In the genomic region with DNA sequence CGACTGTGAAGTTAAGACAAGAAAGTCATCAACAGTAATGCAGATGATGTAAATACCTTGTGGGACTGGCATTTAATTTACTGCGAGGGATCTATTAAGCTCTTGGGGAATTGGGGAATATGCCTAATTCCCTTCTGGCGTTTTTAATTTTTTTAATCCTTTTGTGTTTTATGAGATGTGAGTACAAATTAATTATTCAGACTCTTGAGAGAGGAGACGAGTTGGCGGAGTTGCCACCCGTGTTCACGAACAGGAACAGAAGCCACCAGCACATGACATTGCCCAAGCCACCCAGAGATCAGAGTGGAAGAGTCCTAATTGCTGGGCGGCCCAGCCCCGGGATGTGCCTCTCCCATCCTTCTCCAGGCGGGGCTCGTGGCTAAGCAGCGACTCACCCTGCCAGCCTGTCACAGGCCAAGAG, we compare ENCODE assay signal across 9 cellular contexts. TPM values are rescaled to one million over a fixed set of nuclear protein-coding genes. Genes with fewer than 3 reads are reported as not detected.
A peak's percentile ranks its signal among the peaks of the same experiment; 100 is the strongest.
DNase-seq lines count a peak whose midpoint lies in the region; ATAC-seq, FAIRE-seq and TF ChIP-seq lines count a peak whose summit lies in the region.
"Had no signal": no experiment of that assay in that cellular context is flagged by ENCODE, and none has a peak within 500 bp of the region (broad histone marks: within the 10 kb centered on the region; RNA-seq: fewer than 3 reads in every experiment).

No MANE protein-coding gene starts in this region.

- H3K4me3 ChIP-seq in HepG2 (replicated peaks in 1 of 3; ENCODE audit: insufficient read depth in 1 of 3, low read depth in 2 of 3, low read length in 3 of 3) (peak overlapping the region in 2 of 3 experiments; percentile 54 to 77; a peak in 4 of 6 replicates), upper lobe of left lung (peak overlapping the region in 3 of 4 donors; percentile 44 to 56 (median 53))

- no peaks in the 10 kb centered on the region for H3K9me3 Mint-ChIP-seq in activated naive CD4-positive, alpha-beta T cell treated with anti-CD3 and anti-CD28 coated beads, Interleukin-2, amount 50 U/mL, for 24 hours
- H3K9me3 Mint-ChIP-seq in activated naive CD8-positive, alpha-beta T cell treated with anti-CD3 and anti-CD28 coated beads, Interleukin-2, amount 10 ng/mL, durations not matched to agents 7 days and 5 days = no peaks in the 10 kb centered on the region

- in situ Hi-C loops in HepG2 (cut with HindIII; ENCODE audit: extremely low pct_ligation_motif_present, low pct_unique_long_range_greater_than_20kb) = no loop called here

- no peaks in the 10 kb centered on the region for H3K79me2 ChIP-seq in HepG2 (ENCODE audit: insufficient read depth, low read length)

- peaks cover 11% of the 10 kb centered on the region for H3K4me1 Mint-ChIP-seq in activated naive CD4-positive, alpha-beta T cell treated with anti-CD3 and anti-CD28 coated beads, Interleukin-2, amount 50 U/mL, for 24 hours
- peaks cover 8% of the 10 kb centered on the region for H3K4me1 Mint-ChIP-seq in activated naive CD8-positive, alpha-beta T cell treated with anti-CD3 and anti-CD28 coated beads, Interleukin-2, amount 10 ng/mL, durations not matched to agents 7 days and 5 days

- H4K20me1 ChIP-seq in HepG2 (ENCODE audit: insufficient read depth, low read length) = no peaks in the 10 kb centered on the region

- H3K4me1 ChIP-seq in HepG2 (ENCODE audit: insufficient read depth, low read length) (peaks cover 7% of the 10 kb centered on the region), upper lobe of left lung (peaks cover 8 to 16% (median 13%) of the 10 kb centered on the region in 4 donors)

- no peaks in the 10 kb centered on the region for H3K9me3 ChIP-seq in HepG2 (ENCODE audit: low read length)
- no peaks in the 10 kb centered on the region for H3K9me3 ChIP-seq in upper lobe of left lung

- H3K27me3 Mint-ChIP-seq in activated naive CD4-positive, alpha-beta T cell treated with anti-CD3 and anti-CD28 coated beads, Interleukin-2, amount 50 U/mL, for 24 hours = peaks cover 39% of the 10 kb centered on the region
- H3K27me3 Mint-ChIP-seq in activated naive CD8-positive, alpha-beta T cell treated with anti-CD3 and anti-CD28 coated beads, Interleukin-2, amount 10 ng/mL, durations not matched to agents 7 days and 5 days = peaks cover 60% of the 10 kb centered on the region

- CTCF ChIA-PET in HepG2 (lab: Yijun Ruan, JAX; ENCODE audit: low intra/inter-chr PET ratio, low total read pairs) = interaction anchor here (1.0 kb wide), 2 partner anchors 86 to 207 kb away, joined by 3 to 4 read pairs; no protein-coding TSS in a partner anchor

- H3K36me3 ChIP-seq in HepG2 (replicated peaks in 1 of 2; ENCODE audit: control insufficient read depth in 1 of 2, insufficient read depth in 2 of 2, low read length in 2 of 2) (no peaks in the 10 kb centered on the region), upper lobe of left lung (no peaks in the 10 kb centered on the region)

- POLR2A ChIA-PET in activated naive CD8-positive, alpha-beta T cell treated with anti-CD3 and anti-CD28 coated beads, Interleukin-2, amount 10 ng/mL, durations not matched to agents 7 days and 5 days (lab: Charles Lee) = no interaction called here
- POLR2A ChIA-PET in HepG2 (lab: Yijun Ruan, JAX) = no interaction called here

- H3K27me3 ChIP-seq in HepG2 (ENCODE audit: control insufficient read depth in 1 of 2, insufficient read depth in 2 of 2, low read length in 2 of 2) = peaks cover 2 to 16% of the 10 kb centered on the region in 2 experiments; a peak in 4 of 5 replicates
- peaks cover 0 to 14% (median 9%) of the 10 kb centered on the region in 4 donors for H3K27me3 ChIP-seq in upper lobe of left lung

- TF ChIP-seq RAD21 in HepG2 (CRISPR knock-in tag; IDR thresholded peaks at IDR 0.05) = no peak

- no TSS peak for BruUV-seq in HepG2 (replicated peaks; lab: Mats Ljungman, UMichigan)

- WGBS in HepG2 (ENCODE audit: low lambda C conversion rate) = 43% methylated on average over 7 of the region's 12 CpGs
- 28 to 36% methylated on average over 9 to 10 of the region's 12 CpGs for WGBS in upper lobe of left lung, 2 donors

- intact Hi-C loops in HepG2 (cut with micrococcal nuclease; ENCODE audit: unreplicated experiment) = loop anchor here (1.0 kb wide), 1 partner anchor 85 kb away; no protein-coding TSS in a partner anchor

- H3K27ac ChIP-seq in HepG2 (ENCODE audit: extremely low read length, insufficient read depth, low read length) (no peak overlapping the region), upper lobe of left lung (no peak overlapping the region)

- ATAC-seq in activated naive CD8-positive, alpha-beta T cell treated with anti-CD3 and anti-CD28 coated beads, Interleukin-2, amount 10 ng/mL, durations not matched to agents 7 days and 5 days (ENCODE audit: low read depth) = no peak
- no peak for ATAC-seq in HepG2
- ATAC-seq in upper lobe of left lung (ENCODE audit: low FRiP score in 2 of 2) = no peak

- H3K9ac ChIP-seq in HepG2 (ENCODE audit: insufficient read depth, low read depth, low read length) = no peak overlapping the region

- H2AFZ ChIP-seq in HepG2 (ENCODE audit: low read length) = no peak overlapping the region

- H3K36me3 Mint-ChIP-seq in activated naive CD4-positive, alpha-beta T cell treated with anti-CD3 and anti-CD28 coated beads, Interleukin-2, amount 50 U/mL, for 24 hours = no peaks in the 10 kb centered on the region
- no peaks in the 10 kb centered on the region for H3K36me3 Mint-ChIP-seq in activated naive CD8-positive, alpha-beta T cell treated with anti-CD3 and anti-CD28 coated beads, Interleukin-2, amount 10 ng/mL, durations not matched to agents 7 days and 5 days

- no peak overlapping the region for H3K27ac Mint-ChIP-seq in activated naive CD4-positive, alpha-beta T cell treated with anti-CD3 and anti-CD28 coated beads, Interleukin-2, amount 50 U/mL, for 24 hours
- H3K27ac Mint-ChIP-seq in activated naive CD8-positive, alpha-beta T cell treated with anti-CD3 and anti-CD28 coated beads, Interleukin-2, amount 10 ng/mL, durations not matched to agents 7 days and 5 days = no peak overlapping the region

- peak overlapping the region; percentile 80 for H3K4me2 ChIP-seq in HepG2 (ENCODE audit: low read depth, low read length)

- DNase-seq in activated naive CD4-positive, alpha-beta T cell treated with anti-CD3 and anti-CD28 coated beads, Interleukin-2, amount 50 U/mL, for 16 hours = no peak
- DNase-seq in activated naive CD8-positive, alpha-beta T cell treated with anti-CD3 and anti-CD28 coated beads, Interleukin-2, amount 10 ng/mL, durations not matched to agents 7 days and 5 days = no peak
- DNase-seq in HepG2 (ENCODE audit: low spot score) (no peak), upper lobe of left lung (no peak), medulla oblongata (ENCODE audit: extremely low spot score) (no peak)
- no peak for DNase-seq in stimulated activated CD4-positive, alpha-beta T cell treated with anti-CD3 and anti-CD28 coated beads, Interleukin-2, amount 100 ng/mL, for 48 hours
- no peak for DNase-seq in activated effector memory CD4-positive, alpha-beta T cell treated with Interleukin-2 at 50 U/mL for 16 hours
- DNase-seq: DND-41 had no signal

- peak overlapping the region; percentile 64 for H3K4me3 Mint-ChIP-seq in activated naive CD4-positive, alpha-beta T cell treated with anti-CD3 and anti-CD28 coated beads, Interleukin-2, amount 50 U/mL, for 24 hours
- H3K4me3 Mint-ChIP-seq in activated naive CD8-positive, alpha-beta T cell treated with anti-CD3 and anti-CD28 coated beads, Interleukin-2, amount 10 ng/mL, durations not matched to agents 7 days and 5 days = peak overlapping the region; percentile 70

- no peak for FAIRE-seq in HepG2 (lab: Jason Lieb, UNC)

- TF ChIP-seq POLR2A in HepG2 (IDR thresholded peaks at IDR 0.05; ENCODE audit: insufficient read depth in 1 of 2, low read depth in 2 of 2, low read length in 2 of 2) (no peak), upper lobe of left lung (IDR thresholded peaks at IDR 0.05) (no peak)

- no peak for TF ChIP-seq CTCF in HepG2 (CRISPR knock-in tag; IDR thresholded peaks at IDR 0.05)
- TF ChIP-seq CTCF in upper lobe of left lung (IDR thresholded peaks at IDR 0.05) = no peak

- TF ChIP-seq EP300 in HepG2 (IDR thresholded peaks at IDR 0.05; ENCODE audit: low read depth in 2 of 2, low read length in 2 of 2) = no peak
- no peak for TF ChIP-seq EP300 in HepG2 (CRISPR knock-in tag; IDR thresholded peaks at IDR 0.05; ENCODE audit: borderline replicate concordance)
- no peak for TF ChIP-seq EP300 in upper lobe of left lung (IDR thresholded peaks at IDR 0.05)

RNA-seq across cellular contexts. Expression of a gene that starts 0.5 kb away (rescaled TPM):
- 10 to 100 TPM; 34.8 to 37.3 TPM for total RNA-seq in activated naive CD8-positive, alpha-beta T cell treated with anti-CD3 and anti-CD28 coated beads, Interleukin-2, amount 10 ng/mL, durations not matched to agents 7 days and 5 days
- total RNA-seq in HepG2 (2016; rRNA removed; fragmentation: Illumina TruSeq; extraction: Trizol) (21.9 and 37.3 TPM in 2 replicates), upper lobe of left lung (10 to 100 TPM; 17.8 to 35.1 (median 25.5) TPM)
- total RNA-seq in HepG2 (2016; cell fraction: cytosol; rRNA removed; fragmentation: Illumina TruSeq; extraction: Trizol; ENCODE audit: low read depth) = 1.4 and 1.6 TPM in 2 replicates
- total RNA-seq in HepG2 (2016; cell fraction: insoluble cytoplasmic fraction; rRNA removed; fragmentation: Illumina TruSeq; extraction: Trizol) = 20.9 and 34.8 TPM in 2 replicates
- total RNA-seq in HepG2 (2016; cell fraction: membrane; rRNA removed; fragmentation: Illumina TruSeq; extraction: Trizol) = 6.4 and 8.0 TPM in 2 replicates
- total RNA-seq in HepG2 (2016; cell fraction: nucleus; rRNA removed; fragmentation: Illumina TruSeq; extraction: Trizol) = 17.0 and 18.4 TPM in 2 replicates
- polyA plus RNA-seq in HepG2 (2011; rRNA removed) = 5.9 and 10.1 TPM in 2 replicates
- polyA plus RNA-seq in HepG2 (2011; cell fraction: cytosol; rRNA removed) = 4.4 and 4.8 TPM in 2 replicates
- polyA plus RNA-seq in HepG2 (2011; cell fraction: nucleus; rRNA removed) = 5.8 and 8.2 TPM in 2 replicates
- 5.1 and 12.5 TPM in 2 replicates for polyA plus RNA-seq in HepG2 (2012)
- 0.43 and 0.54 TPM in 2 replicates for polyA plus RNA-seq in HepG2 (2016; cell fraction: cytosol; fragmentation: Illumina TruSeq; extraction: Trizol; ENCODE audit: low read depth)
- 18.5 and 18.7 TPM in 2 replicates for polyA plus RNA-seq in HepG2 (2016; cell fraction: insoluble cytoplasmic fraction; fragmentation: Illumina TruSeq; extraction: Trizol; ENCODE audit: low read depth)
- 1.6 and 1.7 TPM in 2 replicates for polyA plus RNA-seq in HepG2 (2016; cell fraction: membrane; fragmentation: Illumina TruSeq; extraction: Trizol; ENCODE audit: low read depth)
- polyA plus RNA-seq in HepG2 (2016; cell fraction: nucleus; fragmentation: Illumina TruSeq; extraction: Trizol; ENCODE audit: insufficient read depth, low read depth) = 11.7 and 12.4 TPM in 2 replicates
- polyA minus RNA-seq in HepG2 (2011; rRNA and poly(A)+ RNA removed; ENCODE audit: low replicate concordance) = 6.2 and 12.3 TPM in 2 replicates
- 11.8 and 15.1 TPM in 2 replicates for polyA minus RNA-seq in HepG2 (2011; cell fraction: cytosol; rRNA and poly(A)+ RNA removed)
- 21.4 and 31.0 TPM in 2 replicates for polyA minus RNA-seq in HepG2 (2011; cell fraction: nucleus; rRNA and poly(A)+ RNA removed)

RNA-seq across cellular contexts. Expression of a gene that starts 34.4 kb away (rescaled TPM):
- total RNA-seq in activated naive CD8-positive, alpha-beta T cell treated with anti-CD3 and anti-CD28 coated beads, Interleukin-2, amount 10 ng/mL, durations not matched to agents 7 days and 5 days = 10 to 100 TPM; 25.7 to 28.5 TPM
- 48.0 and 56.8 TPM in 2 replicates for total RNA-seq in HepG2 (2016; rRNA removed; fragmentation: Illumina TruSeq; extraction: Trizol)
- 13.1 and 21.9 TPM in 2 replicates for total RNA-seq in HepG2 (2016; cell fraction: cytosol; rRNA removed; fragmentation: Illumina TruSeq; extraction: Trizol; ENCODE audit: low read depth)
- 45.0 and 61.9 TPM in 2 replicates for total RNA-seq in HepG2 (2016; cell fraction: insoluble cytoplasmic fraction; rRNA removed; fragmentation: Illumina TruSeq; extraction: Trizol)
- 42.6 and 44.2 TPM in 2 replicates for total RNA-seq in HepG2 (2016; cell fraction: membrane; rRNA removed; fragmentation: Illumina TruSeq; extraction: Trizol)
- total RNA-seq in HepG2 (2016; cell fraction: nucleus; rRNA removed; fragmentation: Illumina TruSeq; extraction: Trizol) = 29.4 and 34.0 TPM in 2 replicates
- polyA plus RNA-seq in HepG2 (2011; rRNA removed) = 15.0 and 21.3 TPM in 2 replicates
- polyA plus RNA-seq in HepG2 (2011; cell fraction: cytosol; rRNA removed) = 7.3 and 11.1 TPM in 2 replicates
- polyA plus RNA-seq in HepG2 (2011; cell fraction: nucleus; rRNA removed) = 4.8 and 5.6 TPM in 2 replicates
- polyA plus RNA-seq in HepG2 (2012) = 20.3 and 21.3 TPM in 2 replicates
- polyA plus RNA-seq in HepG2 (2016; cell fraction: cytosol; fragmentation: Illumina TruSeq; extraction: Trizol; ENCODE audit: low read depth) = 17.0 and 23.6 TPM in 2 replicates
- polyA plus RNA-seq in HepG2 (2016; cell fraction: insoluble cytoplasmic fraction; fragmentation: Illumina TruSeq; extraction: Trizol; ENCODE audit: low read depth) = 45.3 and 56.4 TPM in 2 replicates
- 26.5 and 29.5 TPM in 2 replicates for polyA plus RNA-seq in HepG2 (2016; cell fraction: membrane; fragmentation: Illumina TruSeq; extraction: Trizol; ENCODE audit: low read depth)
- polyA plus RNA-seq in HepG2 (2016; cell fraction: nucleus; fragmentation: Illumina TruSeq; extraction: Trizol; ENCODE audit: insufficient read depth, low read depth) = 22.5 and 23.3 TPM in 2 replicates
- polyA minus RNA-seq in HepG2 (2011; rRNA and poly(A)+ RNA removed; ENCODE audit: low replicate concordance) = 5.8 and 12.9 TPM in 2 replicates
- polyA minus RNA-seq in HepG2 (2011; cell fraction: cytosol; rRNA and poly(A)+ RNA removed) = 11.5 and 15.6 TPM in 2 replicates
- 51.4 and 60.9 TPM in 2 replicates for polyA minus RNA-seq in HepG2 (2011; cell fraction: nucleus; rRNA and poly(A)+ RNA removed)
- total RNA-seq in upper lobe of left lung = 10 to 100 TPM; 25.8 to 55.1 (median 28.7) TPM
